25 cellular contexts compared by ENCODE assay signal in the genomic region with DNA sequence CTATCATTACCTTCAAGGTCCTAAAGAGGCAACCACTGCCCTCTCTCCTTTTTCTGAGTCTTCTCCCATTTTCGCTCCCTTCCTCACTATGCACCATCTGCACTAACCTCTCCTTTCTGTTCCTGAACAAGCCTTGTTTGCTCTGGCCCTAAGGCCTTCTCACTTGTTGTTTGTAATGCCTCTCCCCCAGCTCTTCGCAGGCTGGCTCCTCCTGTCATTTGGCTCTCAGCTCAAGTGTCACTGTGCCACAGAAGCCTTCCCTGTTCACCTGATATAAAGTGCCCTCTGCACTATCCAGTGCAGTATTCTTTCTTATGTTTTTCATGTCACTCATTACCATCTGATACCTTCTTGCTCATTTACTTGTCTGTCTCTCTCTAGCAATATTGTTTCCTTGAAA.
"Had no signal": no experiment of that assay in that cellular context is flagged by ENCODE, and none has a peak within 500 bp of the region (broad histone marks: within the 10 kb centered on the region; RNA-seq: fewer than 3 reads in every experiment).

No MANE protein-coding gene starts in this region.

- H3K9me3 Mint-ChIP-seq: activated CD4-positive, alpha-beta T cell treated with anti-CD3 and anti-CD28 coated beads, Interleukin-2, amount 10 ng/mL, durations not matched to agents 24 days and 14 days had no signal

- H3K27ac ChIP-seq: brain microvascular endothelial cell, coronary artery, dorsolateral prefrontal cortex, gastroesophageal sphincter, spleen, suprapubic skin, tibial artery had no signal

- H3K4me3 Mint-ChIP-seq: activated CD4-positive, alpha-beta memory T cell treated with anti-CD3 and anti-CD28 coated beads for 36 hours; activated CD4-positive, alpha-beta T cell treated with anti-CD3 and anti-CD28 coated beads, Interleukin-2, amount 10 ng/mL, durations not matched to agents 24 days and 14 days; activated naive CD4-positive, alpha-beta T cell treated with anti-CD3 and anti-CD28 coated beads, Interleukin-2, amount 10 ng/mL, durations not matched to agents 7 days and 5 days; activated naive CD8-positive, alpha-beta T cell treated with anti-CD3 and anti-CD28 coated beads, Interleukin-2, amount 10 ng/mL, durations not matched to agents 7 days and 5 days; effector memory CD8-positive, alpha-beta T cell; mesothelial cell of epicardium; naive thymus-derived CD4-positive, alpha-beta T cell; T-helper 17 cell had no signal

- H3K36me3 Mint-ChIP-seq: activated CD4-positive, alpha-beta memory T cell treated with anti-CD3 and anti-CD28 coated beads for 36 hours; activated naive CD4-positive, alpha-beta T cell treated with anti-CD3 and anti-CD28 coated beads, Interleukin-2, amount 10 ng/mL, durations not matched to agents 7 days and 5 days; activated naive CD8-positive, alpha-beta T cell treated with anti-CD3 and anti-CD28 coated beads, Interleukin-2, amount 10 ng/mL, durations not matched to agents 7 days and 5 days; mesothelial cell of epicardium; naive thymus-derived CD4-positive, alpha-beta T cell had no signal

- H3K9me3 ChIP-seq: gastroesophageal sphincter, suprapubic skin, tibial artery had no signal

- H3K4me1 ChIP-seq: gastroesophageal sphincter, spleen, suprapubic skin, tibial artery had no signal

- H3K4me3 ChIP-seq: coronary artery, dorsolateral prefrontal cortex, gastroesophageal sphincter, spleen, suprapubic skin, tibial artery had no signal

- H3K27ac Mint-ChIP-seq: activated CD4-positive, alpha-beta memory T cell treated with anti-CD3 and anti-CD28 coated beads for 36 hours; activated CD4-positive, alpha-beta T cell treated with anti-CD3 and anti-CD28 coated beads, Interleukin-2, amount 10 ng/mL, durations not matched to agents 24 days and 14 days; activated naive CD4-positive, alpha-beta T cell treated with anti-CD3 and anti-CD28 coated beads, Interleukin-2, amount 10 ng/mL, durations not matched to agents 7 days and 5 days; activated naive CD8-positive, alpha-beta T cell treated with anti-CD3 and anti-CD28 coated beads, Interleukin-2, amount 10 ng/mL, durations not matched to agents 7 days and 5 days; effector memory CD8-positive, alpha-beta T cell; mesothelial cell of epicardium; naive thymus-derived CD4-positive, alpha-beta T cell; T-helper 17 cell had no signal

- ATAC-seq: effector memory CD8-positive, alpha-beta T cell; gastroesophageal sphincter; left cardiac atrium; naive thymus-derived CD4-positive, alpha-beta T cell; right cardiac atrium; T-helper 17 cell had no signal

- H3K27me3 Mint-ChIP-seq: activated CD4-positive, alpha-beta memory T cell treated with anti-CD3 and anti-CD28 coated beads for 36 hours; activated CD4-positive, alpha-beta T cell treated with anti-CD3 and anti-CD28 coated beads, Interleukin-2, amount 10 ng/mL, durations not matched to agents 24 days and 14 days; activated naive CD4-positive, alpha-beta T cell treated with anti-CD3 and anti-CD28 coated beads, Interleukin-2, amount 10 ng/mL, durations not matched to agents 7 days and 5 days; activated naive CD8-positive, alpha-beta T cell treated with anti-CD3 and anti-CD28 coated beads, Interleukin-2, amount 10 ng/mL, durations not matched to agents 7 days and 5 days; effector memory CD8-positive, alpha-beta T cell; naive thymus-derived CD4-positive, alpha-beta T cell; T-helper 17 cell had no signal

- DNase-seq: activated CD4-positive, alpha-beta memory T cell treated with anti-CD3 and anti-CD28 coated beads for 36 hours; activated CD4-positive, alpha-beta T cell treated with anti-CD3 and anti-CD28 coated beads, Interleukin-2, amount 10 ng/mL, durations not matched to agents 24 days and 14 days; activated CD4-positive, CD25-positive, alpha-beta regulatory T cell treated with anti-CD3 and anti-CD28 coated beads, Interleukin-2, amount 50 U/mL, for 72 hours; activated CD8-positive, alpha-beta memory T cell treated with anti-CD3 and anti-CD28 coated beads, Interleukin-2, amount 50 U/mL, for 4 hours; activated gamma-delta T cell; activated naive CD4-positive, alpha-beta T cell treated with anti-CD3 and anti-CD28 coated beads, Interleukin-2, amount 10 ng/mL, durations not matched to agents 7 days and 5 days; activated naive CD8-positive, alpha-beta T cell treated with anti-CD3 and anti-CD28 coated beads, Interleukin-2, amount 10 ng/mL, durations not matched to agents 7 days and 5 days; activated T-cell treated with anti-CD3 and anti-CD28 coated beads, Interleukin-2, amount 50 U/mL, for 1 hour; brain microvascular endothelial cell; dorsolateral prefrontal cortex; effector memory CD8-positive, alpha-beta T cell; hippocampal formation; left cardiac atrium; naive thymus-derived CD4-positive, alpha-beta T cell; posterior cingulate gyrus; right cardiac atrium; spleen; stimulated activated naive CD4-positive, alpha-beta T cell; T-helper 17 cell; T1000; tibial artery had no signal

- H3K27me3 ChIP-seq: brain microvascular endothelial cell, dorsolateral prefrontal cortex, gastroesophageal sphincter, spleen, suprapubic skin, tibial artery had no signal

- H3K4me1 Mint-ChIP-seq: activated CD4-positive, alpha-beta T cell treated with anti-CD3 and anti-CD28 coated beads, Interleukin-2, amount 10 ng/mL, durations not matched to agents 24 days and 14 days; activated naive CD4-positive, alpha-beta T cell treated with anti-CD3 and anti-CD28 coated beads, Interleukin-2, amount 10 ng/mL, durations not matched to agents 7 days and 5 days; activated naive CD8-positive, alpha-beta T cell treated with anti-CD3 and anti-CD28 coated beads, Interleukin-2, amount 10 ng/mL, durations not matched to agents 7 days and 5 days; naive thymus-derived CD4-positive, alpha-beta T cell; T-helper 17 cell had no signal

- H3K36me3 ChIP-seq: brain microvascular endothelial cell, gastroesophageal sphincter, spleen, suprapubic skin, tibial artery had no signal
